16 cellular contexts compared by ENCODE assay signal in the genomic region with DNA sequence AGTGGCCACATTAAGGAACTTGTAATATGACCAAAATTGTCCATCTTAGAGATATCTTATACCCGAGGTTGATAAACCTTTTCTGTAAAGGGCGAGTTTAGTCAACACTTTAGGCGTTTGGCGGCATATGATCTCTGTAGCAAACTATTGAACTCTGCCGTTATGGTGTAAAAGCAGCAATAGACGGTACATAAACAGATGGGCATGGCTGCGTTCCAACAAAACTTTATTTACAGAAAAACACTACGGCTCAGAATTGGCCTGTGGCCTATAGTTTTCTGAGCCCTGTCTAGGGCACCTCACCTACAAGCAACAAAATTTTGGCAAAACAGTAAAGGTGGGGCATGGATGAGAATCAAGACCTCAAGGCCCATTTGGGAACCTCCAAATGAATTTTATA.
"Had no signal": no experiment of that assay in that cellular context is flagged by ENCODE, and none has a peak within 500 bp of the region (broad histone marks: within the 10 kb centered on the region; RNA-seq: fewer than 3 reads in every experiment).

No MANE protein-coding gene starts in this region.

- H3K36me3 Mint-ChIP-seq: T-cell had no signal

- H3K27ac Mint-ChIP-seq: activated naive CD4-positive, alpha-beta T cell treated with anti-CD3 and anti-CD28 coated beads for 36 hours; activated T-helper 2 cell treated with anti-CD3 and anti-CD28 coated beads, Interferon-gamma antibody, Interleukin-2, Interleukin-4, amounts not matched to agents 10 μg/mL and 5 μg/mL and 100 μg/mL, durations not matched to agents 14 hours and 24 hours and 36 hours; T-cell had no signal

- DNase-seq: activated CD4-positive, alpha-beta T cell treated with anti-CD3 and anti-CD28 coated beads for 1 hour; activated CD4-positive, alpha-beta T cell treated with anti-CD3 and anti-CD28 coated beads, Interleukin-2, amount 50 U/mL, for 4 hours; activated naive CD4-positive, alpha-beta T cell treated with anti-CD3 and anti-CD28 coated beads for 36 hours; dorsolateral prefrontal cortex; mesendoderm; nucleus accumbens; stimulated activated CD4-positive, alpha-beta T cell treated with anti-CD3 and anti-CD28 coated beads, Interleukin-4, amount 100 ng/mL, for 4 hours; stimulated activated CD8-positive, alpha-beta memory T cell treated with anti-CD3 and anti-CD28 coated beads, Interleukin-4, amount 100 ng/mL, for 48 hours; stimulated activated naive CD4-positive, alpha-beta T cell treated with Interleukin-2 at 50 U/mL for 16 hours; T-cell; T1000; trophoblast cell had no signal

- H3K9me3 Mint-ChIP-seq: activated naive CD4-positive, alpha-beta T cell treated with anti-CD3 and anti-CD28 coated beads for 36 hours; activated T-helper 2 cell treated with anti-CD3 and anti-CD28 coated beads, Interferon-gamma antibody, Interleukin-2, Interleukin-4, amounts not matched to agents 10 μg/mL and 5 μg/mL and 100 μg/mL, durations not matched to agents 14 hours and 24 hours and 36 hours; nephron; T-cell had no signal

- H3K4me3 ChIP-seq: ascending aorta, dorsolateral prefrontal cortex had no signal

- H3K9me3 ChIP-seq: ascending aorta had no signal

- ATAC-seq: esophagus mucosa, T-cell had no signal

- H3K36me3 ChIP-seq: ascending aorta had no signal

- H3K4me3 Mint-ChIP-seq: activated naive CD4-positive, alpha-beta T cell treated with anti-CD3 and anti-CD28 coated beads for 36 hours; nephron; T-cell had no signal

- H3K27ac ChIP-seq: dorsolateral prefrontal cortex had no signal

- H3K27me3 ChIP-seq: ascending aorta, dorsolateral prefrontal cortex had no signal
